22 cellular contexts compared by ENCODE assay signal in the genomic region with DNA sequence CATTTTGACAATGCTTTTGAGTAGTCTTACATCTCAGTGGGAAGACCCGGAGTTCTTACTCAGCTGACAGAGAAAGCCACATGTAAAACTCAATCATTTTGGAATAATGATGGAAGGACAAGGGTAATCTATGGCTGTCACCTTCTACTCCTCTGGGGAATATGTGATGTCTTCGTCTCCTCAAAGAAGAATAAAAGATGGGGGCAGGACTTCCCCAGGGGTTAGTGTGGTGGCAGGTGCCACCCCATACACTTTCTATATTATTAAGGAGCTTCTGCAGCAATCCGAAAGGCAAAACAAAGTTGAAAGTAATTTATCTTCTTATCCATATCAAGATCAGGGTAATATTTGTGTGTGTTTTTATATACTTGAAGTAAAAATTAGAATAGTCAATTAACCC.
DNase-seq lines count a peak whose midpoint lies in the region; ATAC-seq, FAIRE-seq and TF ChIP-seq lines count a peak whose summit lies in the region.
"Had no signal": no experiment of that assay in that cellular context is flagged by ENCODE, and none has a peak within 500 bp of the region (broad histone marks: within the 10 kb centered on the region; RNA-seq: fewer than 3 reads in every experiment).

No MANE protein-coding gene starts in this region.

- TF ChIP-seq RAD21 in GM12878 (IDR thresholded peaks at IDR 0.05; ENCODE audit: insufficient read depth, low read depth, low read length) = no peak

- no peaks in the 10 kb centered on the region for H3F3A ChIP-seq in GM23338 (replicated peaks; ENCODE audit: low read depth)

- peaks cover 2% of the 10 kb centered on the region for H3K27me3 Mint-ChIP-seq in GM23338 (ENCODE audit: insufficient read depth, low read depth, poor library complexity)

- H3K4me3 ChIP-seq in OCI-LY3 (ENCODE audit: low read length) (peak overlapping the region; percentile 37), GM12878 (no peak overlapping the region), thyroid gland (replicated peaks in 1 of 3) (no peak overlapping the region), GM23338 (no peak overlapping the region)
- H3K4me3 ChIP-seq: A549; BLaER1 treated with 17β-estradiol and CSF1 and Interleukin-3, amounts not matched to agents 10 nM and 100 nM had no signal

- H3K79me2 ChIP-seq in OCI-LY3 (ENCODE audit: low read length) (no peaks in the 10 kb centered on the region), GM12878 (ENCODE audit: control insufficient read depth, insufficient read depth, low read length) (peaks cover 24% of the 10 kb centered on the region), GM23338 (replicated peaks; ENCODE audit: insufficient read depth) (no peaks in the 10 kb centered on the region)

- H3K27ac Mint-ChIP-seq in GM23338 = no peak overlapping the region
- H3K27ac Mint-ChIP-seq: B cell; CD4-positive, alpha-beta T cell; CD8-positive, alpha-beta T cell had no signal

- TF ChIP-seq POLR2A in GM12878 (IDR thresholded peaks at IDR 0.05; ENCODE audit: low read depth, low read length) = no peak
- TF ChIP-seq POLR2A in thyroid gland (IDR thresholded peaks at IDR 0.05) = no peak

- no peaks in the 10 kb centered on the region for H3K36me3 ChIP-seq in OCI-LY3 (replicated peaks; ENCODE audit: low read depth, low read length)
- H3K36me3 ChIP-seq in GM12878 (ENCODE audit: control insufficient read depth in 2 of 2, insufficient read depth in 2 of 2, low read length in 1 of 2) = peaks cover 0 to 5% of the 10 kb centered on the region in 2 experiments; a peak in 1 of 4 replicates
- no peaks in the 10 kb centered on the region for H3K36me3 ChIP-seq in thyroid gland
- H3K36me3 ChIP-seq in GM23338 (ENCODE audit: insufficient read depth) = no peaks in the 10 kb centered on the region
- H3K36me3 ChIP-seq: BLaER1 treated with 17β-estradiol and CSF1 and Interleukin-3, amounts not matched to agents 10 nM and 100 nM had no signal

- DNase-seq in GM12878 (ENCODE audit: low read depth, low spot score) (no peak), thyroid gland (no peak), GM23338 (ENCODE audit: low spot score) (no peak), hippocampal formation (lab: John Stamatoyannopoulos, UW) (no peak), ureter (ENCODE audit: low spot score) (no peak)
- DNase-seq: AML-193; Caco-2; Calu3; CD4-positive, alpha-beta T cell; CD8-positive, alpha-beta T cell; GF-D8 had no signal

- ATAC-seq in GM18868 (IDR thresholded peaks at IDR 0.05; ENCODE audit: unreplicated experiment) = peak; percentile 15
- peak; percentile 33 for ATAC-seq in GM12878
- no peak for ATAC-seq in GM23338
- ATAC-seq: A549; CD8-positive, alpha-beta T cell had no signal

- intact Hi-C loops in GM12878 (cut with micrococcal nuclease; ENCODE audit: unreplicated experiment) (no loop called here), thyroid gland (cut with DNase I) (no loop called here)

- H2AFZ ChIP-seq in OCI-LY3 (ENCODE audit: low read depth, low read length) = no peak overlapping the region
- H2AFZ ChIP-seq in GM12878 (ENCODE audit: control insufficient read depth, low read depth, low read length) = no peak overlapping the region
- H2AFZ ChIP-seq in GM23338 = no peak overlapping the region

- no peaks in the 10 kb centered on the region; the same call in 2 of the 3 replicates for H3K9me3 Mint-ChIP-seq in GM23338
- H3K9me3 Mint-ChIP-seq: CD4-positive, alpha-beta T cell; CD8-positive, alpha-beta T cell had no signal

- 0% methylated on average over 3 of the region's 3 CpGs for WGBS in GM12878 (ENCODE audit: insufficient coverage, insufficient replicate concordance, low lambda C conversion rate, missing lambda C conversion rate)
- 72 to 80% methylated on average over 3 of the region's 3 CpGs for WGBS in thyroid gland, 2 donors

- CTCF ChIA-PET in GM12878 (lab: Yijun Ruan, JAX) = interaction anchor here (0.7 to 4.3 kb wide), 5 partner anchors 18 to 64 kb away, joined by 3 to 46 read pairs (median 3); no protein-coding TSS in a partner anchor

- H3K4me1 ChIP-seq in OCI-LY3 (ENCODE audit: low read length) (peaks cover 55% of the 10 kb centered on the region), GM12878 (ENCODE audit: control insufficient read depth, insufficient read depth, low read length) (peaks cover 51% of the 10 kb centered on the region), thyroid gland (peaks cover 86 to 87% of the 10 kb centered on the region in 2 donors), GM23338 (ENCODE audit: insufficient read depth) (peaks cover 15% of the 10 kb centered on the region)
- H3K4me1 ChIP-seq: Caco-2 had no signal

- no peaks in the 10 kb centered on the region for H3K9me2 ChIP-seq in GM23338 (ENCODE audit: insufficient read depth)

- RAD21 ChIA-PET in GM12878 (lab: Charles Lee; ENCODE audit: unreplicated experiment) = interaction anchor here (1.0 to 4.3 kb wide), 6 partner anchors 17 to 59 kb away, joined by 4 to 99 read pairs (median 4); no protein-coding TSS in a partner anchor

- H3K4me1 Mint-ChIP-seq in GM23338 = peaks cover 51% of the 10 kb centered on the region

- H3K4me3 Mint-ChIP-seq in GM23338 = no peak overlapping the region
- H3K4me3 Mint-ChIP-seq: B cell; CD4-positive, alpha-beta T cell; CD8-positive, alpha-beta T cell had no signal

- H3K36me3 Mint-ChIP-seq in GM23338 (ENCODE audit: low read depth) = no peaks in the 10 kb centered on the region
- H3K36me3 Mint-ChIP-seq: CD8-positive, alpha-beta T cell had no signal

- H3K9ac ChIP-seq in OCI-LY3 (ENCODE audit: low read length) (peak overlapping the region; percentile 8; the same call in 1 of the 2 replicates), GM12878 (ENCODE audit: control insufficient read depth, insufficient read depth, low read length) (no peak overlapping the region)
- H3K9ac ChIP-seq: BLaER1 treated with 17β-estradiol and CSF1 and Interleukin-3, amounts not matched to agents 10 nM and 100 nM had no signal

- no peak for FAIRE-seq in GM12878 (lab: Jason Lieb, UNC)
- FAIRE-seq: A549, D721Med, G401.6, GM18507, GM19239 had no signal

- SMC1A ChIA-PET in GM12878 (lab: Charles Lee; ENCODE audit: uncharacterized antibody, unreplicated experiment) = interaction anchor here (0.7 to 7.0 kb wide), 9 partner anchors 11 to 65 kb away, joined by 3 to 92 read pairs (median 3); no protein-coding TSS in a partner anchor

- no peaks in the 10 kb centered on the region for H4K20me1 ChIP-seq in OCI-LY3 (ENCODE audit: insufficient read depth, low read length)
- no peaks in the 10 kb centered on the region for H4K20me1 ChIP-seq in GM12878 (ENCODE audit: control insufficient read depth, insufficient read depth)
- no peaks in the 10 kb centered on the region for H4K20me1 ChIP-seq in GM23338 (replicated peaks; ENCODE audit: insufficient read depth)
- H4K20me1 ChIP-seq: BLaER1 treated with 17β-estradiol and CSF1 and Interleukin-3, amounts not matched to agents 10 nM and 100 nM had no signal

- H3K27me3 ChIP-seq in OCI-LY3 (ENCODE audit: low read depth, low read length) (peaks cover 17% of the 10 kb centered on the region; the same call in 1 of the 2 replicates), GM12878 (replicated peaks in 1 of 2; ENCODE audit: control insufficient read depth in 2 of 2, insufficient read depth in 2 of 2, low read length in 1 of 2) (no peaks in the 10 kb centered on the region), thyroid gland (no peaks in the 10 kb centered on the region), GM23338 (ENCODE audit: insufficient read depth) (no peaks in the 10 kb centered on the region)
- H3K27me3 ChIP-seq: BLaER1 treated with 17β-estradiol and CSF1 and Interleukin-3, amounts not matched to agents 10 nM and 100 nM had no signal

- POLR2A ChIA-PET in GM12878 (lab: Charles Lee) = interaction anchor here (0.6 to 5.7 kb wide), 3 partner anchors 15 to 30 kb away, joined by 6 to 51 read pairs (median 7); no protein-coding TSS in a partner anchor

- peak; percentile 43 to 44; a peak in 2 of 4 replicates for TF ChIP-seq EP300 in GM12878 (IDR thresholded peaks at IDR 0.05; ENCODE audit: borderline replicate concordance in 1 of 2, control insufficient read depth in 1 of 2, low read depth in 2 of 2, low read length in 2 of 2)

- H3K27ac ChIP-seq in OCI-LY3 (ENCODE audit: low read length) (no peak overlapping the region), GM12878 (ENCODE audit: control insufficient read depth, insufficient read depth) (peak overlapping the region; percentile 53), thyroid gland (peak overlapping the region; percentile 71 to 88 (median 87)), GM23338 (ENCODE audit: low read depth) (no peak overlapping the region)
- H3K27ac ChIP-seq: 22Rv1; A549; BLaER1 treated with 17β-estradiol and CSF1 and Interleukin-3, amounts not matched to agents 10 nM and 100 nM; C4-2B had no signal

- no peak for TF ChIP-seq CTCF in OCI-LY3 (IDR thresholded peaks at IDR 0.05; ENCODE audit: low read depth, low read length)
- no peak for TF ChIP-seq CTCF in GM12878 (IDR thresholded peaks at IDR 0.05 in 2 of 3, conservative IDR thresholded peaks at IDR 0.05 in 1 of 3; ENCODE audit: control insufficient read depth in 2 of 3, extremely low read depth in 1 of 3, insufficient read depth in 1 of 3, low read depth in 3 of 3, low read length in 3 of 3)
- TF ChIP-seq CTCF in thyroid gland (IDR thresholded peaks at IDR 0.05) = no peak
- no peak for TF ChIP-seq CTCF in GM23338 (conservative IDR thresholded peaks at IDR 0.05; ENCODE audit: low read depth in 2 of 2)

- H3K4me2 ChIP-seq in OCI-LY3 (ENCODE audit: low read length) = peak overlapping the region; percentile 79
- peak overlapping the region; percentile 34; the same call in 1 of the 2 replicates for H3K4me2 ChIP-seq in GM12878 (ENCODE audit: control insufficient read depth, insufficient read depth)
- no peak overlapping the region for H3K4me2 ChIP-seq in GM23338
- H3K4me2 ChIP-seq: A549; BLaER1 treated with 17β-estradiol and CSF1 and Interleukin-3, amounts not matched to agents 10 nM and 100 nM had no signal

- BruUV-seq in GM12878 (replicated peaks; lab: Mats Ljungman, UMichigan) = no TSS peak

- H3K9me3 ChIP-seq in OCI-LY3 (ENCODE audit: insufficient read depth, low read length) = no peaks in the 10 kb centered on the region
- no peaks in the 10 kb centered on the region for H3K9me3 ChIP-seq in GM12878 (replicated peaks; ENCODE audit: control insufficient read depth, insufficient read depth, low read length)
- H3K9me3 ChIP-seq in thyroid gland = no peaks in the 10 kb centered on the region
- H3K9me3 ChIP-seq: A549; BLaER1 treated with 17β-estradiol and CSF1 and Interleukin-3, amounts not matched to agents 10 nM and 100 nM; Caco-2 had no signal

- in situ Hi-C loops in GM12878 (cut with MboI) = no loop called here

TF ChIP-seq in GM12878, 131 proteins besides CTCF, POLR2A, EP300 and RAD21 (continues in another document):
- TF ChIP-seq CBFB (IDR thresholded peaks at IDR 0.05; ENCODE audit: low read depth) (no peak), RCOR1 (conservative IDR thresholded peaks at IDR 0.05; ENCODE audit: low read depth, low read length) (no peak), KLF5 (IDR thresholded peaks at IDR 0.05; ENCODE audit: partially characterized antibody) (no peak)

Comparison
In these comparisons a context has a peak if more than half of its experiments do, and no peak if none do; other contexts are left out.
1. H3K27ac ChIP-seq: peak in GM12878 (single experiment) and thyroid gland (3 of 3); none in OCI-LY3 (single experiment) and GM23338 (single experiment).